17 cellular contexts compared by ENCODE assay signal in the genomic region with DNA sequence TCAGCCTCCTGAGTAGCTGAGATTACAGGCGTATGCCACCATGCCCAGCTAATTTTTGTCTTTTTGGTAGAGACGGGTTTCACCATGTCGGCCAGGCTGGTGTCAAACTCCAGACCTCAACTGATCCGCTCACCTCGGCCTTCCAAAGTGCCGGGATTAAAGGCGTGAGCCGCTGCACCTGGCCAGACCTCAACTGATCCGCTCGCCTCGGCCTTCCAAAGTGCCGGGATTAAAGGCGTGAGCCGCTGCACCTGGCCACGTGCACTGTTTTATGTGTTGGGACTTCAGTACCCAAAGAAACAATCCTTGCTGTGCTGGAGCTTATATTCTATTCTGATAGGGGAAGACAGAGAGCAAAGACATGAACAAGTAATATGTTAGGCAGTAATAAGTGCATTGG. TPM values are rescaled to one million over a fixed set of nuclear protein-coding genes. Genes with fewer than 3 reads are reported as not detected.
A peak's percentile ranks its signal among the peaks of the same experiment; 100 is the strongest.
DNase-seq lines count a peak whose midpoint lies in the region; ATAC-seq and TF ChIP-seq lines count a peak whose summit lies in the region.
"Had no signal": no experiment of that assay in that cellular context is flagged by ENCODE, and none has a peak within 500 bp of the region (broad histone marks: within the 10 kb centered on the region; RNA-seq: fewer than 3 reads in every experiment).

No MANE protein-coding gene starts in this region.

- no peaks in the 10 kb centered on the region for H3K27me3 Mint-ChIP-seq in activated CD4-positive, alpha-beta T cell treated with anti-CD3 and anti-CD28 coated beads, Interleukin-2, amount 10 ng/mL, durations not matched to agents 7 days and 5 days
- no peaks in the 10 kb centered on the region for H3K27me3 Mint-ChIP-seq in activated naive CD8-positive, alpha-beta T cell treated with anti-CD3 and anti-CD28 coated beads, Interleukin-2, amount 50 U/mL, for 24 hours

- H3K4me3 Mint-ChIP-seq in activated CD4-positive, alpha-beta T cell treated with anti-CD3 and anti-CD28 coated beads, Interleukin-2, amount 10 ng/mL, durations not matched to agents 7 days and 5 days: no peak overlapping the region
- no peak overlapping the region for H3K4me3 Mint-ChIP-seq in activated naive CD8-positive, alpha-beta T cell treated with anti-CD3 and anti-CD28 coated beads, Interleukin-2, amount 50 U/mL, for 24 hours
- H3K4me3 Mint-ChIP-seq in stimulated activated effector memory CD8-positive, alpha-beta T cell treated with anti-CD3 and anti-CD28 coated beads, Interleukin-12 subunit alpha, Interleukin-12 subunit beta, amount 100 ng/mL, for 72 hours: peak overlapping the region; percentile 60

- H3F3A ChIP-seq in MM.1S (ENCODE audit: insufficient read depth, low read length): peaks cover 22% of the 10 kb centered on the region

- H3K36me3 Mint-ChIP-seq in activated CD4-positive, alpha-beta T cell treated with anti-CD3 and anti-CD28 coated beads, Interleukin-2, amount 10 ng/mL, durations not matched to agents 7 days and 5 days (ENCODE audit: low read depth): peaks cover 59% of the 10 kb centered on the region
- H3K36me3 Mint-ChIP-seq in activated naive CD8-positive, alpha-beta T cell treated with anti-CD3 and anti-CD28 coated beads, Interleukin-2, amount 50 U/mL, for 24 hours (ENCODE audit: low read depth): peaks cover 26% of the 10 kb centered on the region
- H3K36me3 Mint-ChIP-seq in stimulated activated effector memory CD8-positive, alpha-beta T cell treated with anti-CD3 and anti-CD28 coated beads, Interleukin-12 subunit alpha, Interleukin-12 subunit beta, amount 100 ng/mL, for 72 hours: peaks cover 10% of the 10 kb centered on the region

- no peak overlapping the region for H2AFZ ChIP-seq in MM.1S (ENCODE audit: low read length)

- no peaks in the 10 kb centered on the region for H4K20me1 ChIP-seq in MM.1S (ENCODE audit: insufficient read depth, low read length)

- no peaks in the 10 kb centered on the region for H3K36me3 ChIP-seq in MM.1S (replicated peaks; ENCODE audit: insufficient read depth, low read length)
- H3K36me3 ChIP-seq: upper lobe of right lung had no signal

- H3K9me3 Mint-ChIP-seq in activated CD4-positive, alpha-beta T cell treated with anti-CD3 and anti-CD28 coated beads, Interleukin-2, amount 10 ng/mL, durations not matched to agents 7 days and 5 days: no peaks in the 10 kb centered on the region
- H3K9me3 Mint-ChIP-seq in activated naive CD8-positive, alpha-beta T cell treated with anti-CD3 and anti-CD28 coated beads, Interleukin-2, amount 50 U/mL, for 24 hours: no peaks in the 10 kb centered on the region
- no peaks in the 10 kb centered on the region for H3K9me3 Mint-ChIP-seq in stimulated activated effector memory CD8-positive, alpha-beta T cell treated with anti-CD3 and anti-CD28 coated beads, Interleukin-12 subunit alpha, Interleukin-12 subunit beta, amount 100 ng/mL, for 72 hours

- peaks cover 63% of the 10 kb centered on the region for H3K4me1 ChIP-seq in MM.1S (ENCODE audit: low read length)
- H3K4me1 ChIP-seq: foreskin keratinocyte had no signal

- no peaks in the 10 kb centered on the region for H3K27me3 ChIP-seq in MM.1S (replicated peaks; ENCODE audit: insufficient read depth, low read length)
- H3K27me3 ChIP-seq: ascending aorta, foreskin keratinocyte, upper lobe of right lung had no signal

- H3K79me2 ChIP-seq in MM.1S (ENCODE audit: low read length): peaks cover 59% of the 10 kb centered on the region

- no peaks in the 10 kb centered on the region for H3K9me2 ChIP-seq in MM.1S (replicated peaks; ENCODE audit: insufficient read depth, low read length)

- POLR2A ChIA-PET in activated CD4-positive, alpha-beta T cell treated with anti-CD3 and anti-CD28 coated beads, Interleukin-2, amount 10 ng/mL, durations not matched to agents 7 days and 5 days (lab: Charles Lee): no interaction called here

- no peak for TF ChIP-seq CTCF in MM.1S (IDR thresholded peaks at IDR 0.05; ENCODE audit: low read length)

- H3K27ac Mint-ChIP-seq in activated CD4-positive, alpha-beta T cell treated with anti-CD3 and anti-CD28 coated beads, Interleukin-2, amount 10 ng/mL, durations not matched to agents 7 days and 5 days: peak overlapping the region; percentile 87
- H3K27ac Mint-ChIP-seq in activated naive CD8-positive, alpha-beta T cell treated with anti-CD3 and anti-CD28 coated beads, Interleukin-2, amount 50 U/mL, for 24 hours: peak overlapping the region; percentile 87
- peak overlapping the region; percentile 88 for H3K27ac Mint-ChIP-seq in stimulated activated effector memory CD8-positive, alpha-beta T cell treated with anti-CD3 and anti-CD28 coated beads, Interleukin-12 subunit alpha, Interleukin-12 subunit beta, amount 100 ng/mL, for 72 hours

- no peak overlapping the region for H3K4me3 ChIP-seq in MM.1S (ENCODE audit: low read length)
- H3K4me3 ChIP-seq: ascending aorta, smooth muscle cell, upper lobe of right lung had no signal

- CTCF ChIA-PET in activated CD4-positive, alpha-beta T cell treated with anti-CD3 and anti-CD28 coated beads, Interleukin-2, amount 10 ng/mL, durations not matched to agents 7 days and 5 days (lab: Charles Lee): interaction anchor here (1.2 to 1.7 kb wide), 5 partner anchors 9 to 34 kb away, joined by 3 to 10 read pairs (median 4); no protein-coding TSS in a partner anchor

- H3K9me3 ChIP-seq in MM.1S (replicated peaks; ENCODE audit: insufficient read depth, low read length): no peaks in the 10 kb centered on the region
- H3K9me3 ChIP-seq: ascending aorta, upper lobe of right lung had no signal

- no peak for DNase-seq in activated CD4-positive, alpha-beta T cell treated with anti-CD3 and anti-CD28 coated beads, Interleukin-2, amount 10 ng/mL, durations not matched to agents 7 days and 5 days
- no peak for DNase-seq in activated CD4-positive, alpha-beta T cell treated with anti-CD3 and anti-CD28 coated beads, Interleukin-2, amount 50 U/mL, for 4 hours
- no peak for DNase-seq in MM.1S
- no peak for DNase-seq in activated naive CD8-positive, alpha-beta T cell treated with anti-CD3 and anti-CD28 coated beads, Interleukin-2, amount 50 U/mL, for 24 hours
- DNase-seq in stimulated activated effector memory CD8-positive, alpha-beta T cell treated with anti-CD3 and anti-CD28 coated beads, Interleukin-12 subunit alpha, Interleukin-12 subunit beta, amount 100 ng/mL, for 72 hours (ENCODE audit: low spot score in 2 of 2): no peak
- DNase-seq in NCI-H2029 (lab: John Stamatoyannopoulos, UW): no peak
- no peak for DNase-seq in NCI-H1694 treated with DMSO at 0.1 percent for 48 hours (lab: John Stamatoyannopoulos, UW)
- DNase-seq in SHP77 (lab: John Stamatoyannopoulos, UW): no peak
- DNase-seq: activated CD4-positive, CD25-positive, alpha-beta regulatory T cell treated with anti-CD3 and anti-CD28 coated beads, Interleukin-2, amount 50 U/mL, for 72 hours; foreskin keratinocyte; KBM-7; left ventricle myocardium superior; NCI-H1105 treated with DMSO at 0.1 percent for 48 hours; NK-92 treated with Interleukin-12 subunit alpha and Interleukin-12 subunit beta, amount 100 ng/mL, for 24 hours; upper lobe of right lung had no signal

- no peak for ATAC-seq in activated naive CD8-positive, alpha-beta T cell treated with anti-CD3 and anti-CD28 coated beads, Interleukin-2, amount 50 U/mL, for 24 hours
- ATAC-seq in stimulated activated effector memory CD8-positive, alpha-beta T cell treated with anti-CD3 and anti-CD28 coated beads, Interleukin-12 subunit alpha, Interleukin-12 subunit beta, amount 100 ng/mL, for 72 hours: no peak
- ATAC-seq: foreskin keratinocyte, left ventricle myocardium superior, upper lobe of right lung had no signal

- peaks cover 89% of the 10 kb centered on the region for H3K4me1 Mint-ChIP-seq in activated CD4-positive, alpha-beta T cell treated with anti-CD3 and anti-CD28 coated beads, Interleukin-2, amount 10 ng/mL, durations not matched to agents 7 days and 5 days
- peaks cover 95% of the 10 kb centered on the region for H3K4me1 Mint-ChIP-seq in activated naive CD8-positive, alpha-beta T cell treated with anti-CD3 and anti-CD28 coated beads, Interleukin-2, amount 50 U/mL, for 24 hours
- peaks cover 88% of the 10 kb centered on the region for H3K4me1 Mint-ChIP-seq in stimulated activated effector memory CD8-positive, alpha-beta T cell treated with anti-CD3 and anti-CD28 coated beads, Interleukin-12 subunit alpha, Interleukin-12 subunit beta, amount 100 ng/mL, for 72 hours

- peak overlapping the region; percentile 41; the same call in 1 of the 2 replicates for H3K9ac ChIP-seq in MM.1S (ENCODE audit: low read length)

- H3K27ac ChIP-seq in MM.1S (ENCODE audit: low read length): peak overlapping the region; percentile 80; the same call in 1 of the 2 replicates
- H3K27ac ChIP-seq: ascending aorta, foreskin keratinocyte, upper lobe of right lung had no signal

- H3K4me2 ChIP-seq in MM.1S (ENCODE audit: low read depth, low read length): peak overlapping the region; percentile 86; the same call in 1 of the 2 replicates
- H3K4me2 ChIP-seq: smooth muscle cell had no signal

RNA-seq across cellular contexts. Expression of a gene that starts 10.1 kb away (rescaled TPM):
- 10 to 100 TPM; 64.5 to 65.6 TPM for total RNA-seq in activated CD4-positive, alpha-beta T cell treated with anti-CD3 and anti-CD28 coated beads, Interleukin-2, amount 10 ng/mL, durations not matched to agents 7 days and 5 days
